In the genomic region with DNA sequence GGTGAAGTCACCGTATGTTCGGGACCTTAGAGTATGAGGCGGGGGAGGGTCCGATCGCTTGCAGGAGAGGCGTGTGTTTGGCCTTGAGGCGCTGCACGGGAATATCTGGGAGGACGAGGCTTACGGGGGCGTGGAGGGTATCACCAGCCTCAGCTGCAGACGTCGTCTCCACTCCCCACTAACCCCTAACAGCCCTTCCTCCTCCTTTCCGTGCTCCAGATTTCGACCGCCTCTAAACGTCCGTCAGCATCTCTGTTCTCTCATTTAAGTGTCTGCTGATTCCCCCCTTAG, we compare ENCODE assay signal across 9 cellular contexts. TPM values are rescaled to one million over a fixed set of nuclear protein-coding genes. Genes with fewer than 3 reads are reported as not detected.
DNase-seq lines count a peak whose midpoint lies in the region; ATAC-seq and TF ChIP-seq lines count a peak whose summit lies in the region.
"Had no signal": no experiment of that assay in that cellular context is flagged by ENCODE, and none has a peak within 500 bp of the region (broad histone marks: within the 10 kb centered on the region; RNA-seq: fewer than 3 reads in every experiment).

No MANE protein-coding gene starts in this region.

- H3K27ac ChIP-seq in left lung: peak overlapping the region; percentile 60 to 83
- peak overlapping the region in 3 of 4 donors; percentile 61 to 87 (median 86) for H3K27ac ChIP-seq in tibial nerve

- WGBS in tibial nerve, 2 donors: 0 to 1% methylated on average over 18 of the region's 18 CpGs

- H3K27me3 ChIP-seq in left lung (no peaks in the 10 kb centered on the region), tibial nerve (no peaks in the 10 kb centered on the region)

- TF ChIP-seq EP300 in tibial nerve (IDR thresholded peaks at IDR 0.05): no peak

- in situ Hi-C loops in astrocyte of the spinal cord (cut with HindIII; ENCODE audit: low sequenced_read_pairs): no loop called here

- peak; percentile 18 for ATAC-seq in HG03097 (IDR thresholded peaks at IDR 0.05; ENCODE audit: low FRiP score, unreplicated experiment)
- ATAC-seq in left lung: peak; percentile 45
- ATAC-seq in GM19351 (IDR thresholded peaks at IDR 0.05; ENCODE audit: unreplicated experiment): no peak
- ATAC-seq in GM18520 (IDR thresholded peaks at IDR 0.05; ENCODE audit: unreplicated experiment): no peak
- no peak for ATAC-seq in HG02973 (IDR thresholded peaks at IDR 0.05; ENCODE audit: unreplicated experiment)

- peak overlapping the region; percentile 77 for H3K4me3 ChIP-seq in AG09309 (ENCODE audit: control insufficient read depth, low read depth, low read length)
- H3K4me3 ChIP-seq in astrocyte of the spinal cord (ENCODE audit: low read depth, low read length): peak overlapping the region; percentile 78
- peak overlapping the region; percentile 95 to 99 for H3K4me3 ChIP-seq in left lung
- H3K4me3 ChIP-seq in tibial nerve: peak overlapping the region; percentile 63 to 99 (median 97)

- H3K36me3 ChIP-seq in left lung (peaks cover 0 to 27% of the 10 kb centered on the region in 2 donors), tibial nerve (peaks cover 0 to 32% (median 5%) of the 10 kb centered on the region in 3 donors)

- H3K4me1 ChIP-seq in left lung (peaks cover 6 to 16% of the 10 kb centered on the region in 2 donors), tibial nerve (peaks cover 0 to 14% (median 2%) of the 10 kb centered on the region in 4 donors)

- H3K9me3 ChIP-seq in left lung (no peaks in the 10 kb centered on the region), tibial nerve (no peaks in the 10 kb centered on the region)

- no peak for TF ChIP-seq CTCF in AG09309 (IDR thresholded peaks at IDR 0.05; ENCODE audit: control insufficient read depth, insufficient read depth, low read depth, low read length, missing control alignments)
- no peak for TF ChIP-seq CTCF in astrocyte of the spinal cord (IDR thresholded peaks at IDR 0.05; ENCODE audit: low read depth, low read length)
- TF ChIP-seq CTCF in left lung (IDR thresholded peaks at IDR 0.05): no peak
- TF ChIP-seq CTCF in tibial nerve (IDR thresholded peaks at IDR 0.05): no peak

- no peak for TF ChIP-seq POLR2A in tibial nerve (IDR thresholded peaks at IDR 0.05)

- intact Hi-C loops in left lung (cut with DNase I): no loop called here

- DNase-seq in AG09309 (ENCODE audit: low read depth): no peak
- peak; percentile 38 for DNase-seq in astrocyte of the spinal cord (ENCODE audit: low read depth, low spot score)
- no peak for DNase-seq in left lung
- DNase-seq in tibial nerve (ENCODE audit: low spot score in 2 of 2): no peak

RNA-seq across cellular contexts. Expression of a gene that starts 23.5 kb away (rescaled TPM):
- total RNA-seq in left lung (10 to 100 TPM; 18.4 to 19.8 TPM), tibial nerve (10 to 100 TPM; 27.9 to 35.2 (median 32.0) TPM)

RNA-seq across cellular contexts. Expression of a gene that starts 23.6 kb away (rescaled TPM):
- total RNA-seq in left lung (1 to 10 TPM in 1 of 2 donors, not detected in 1; 1.6 TPM), tibial nerve (1 to 10 TPM in 1 of 4 donors, under 1 TPM in 2, not detected in 1; 0.20 to 3.3 (median 0.21) TPM)
- total RNA-seq: left cardiac atrium had no signal

Comparison
In these comparisons a context has a peak if more than half of its experiments do, and no peak if none do; other contexts are left out.
1. ATAC-seq: peak in HG03097 (single experiment) and left lung (single experiment); none in GM19351 (single experiment), GM18520 (single experiment) and HG02973 (single experiment).
2. Peak in every context shown above with its lines, with median percentiles within 50 percentile points of each other: H3K4me3 ChIP-seq.